8 cellular contexts compared by ENCODE assay signal in the genomic region with DNA sequence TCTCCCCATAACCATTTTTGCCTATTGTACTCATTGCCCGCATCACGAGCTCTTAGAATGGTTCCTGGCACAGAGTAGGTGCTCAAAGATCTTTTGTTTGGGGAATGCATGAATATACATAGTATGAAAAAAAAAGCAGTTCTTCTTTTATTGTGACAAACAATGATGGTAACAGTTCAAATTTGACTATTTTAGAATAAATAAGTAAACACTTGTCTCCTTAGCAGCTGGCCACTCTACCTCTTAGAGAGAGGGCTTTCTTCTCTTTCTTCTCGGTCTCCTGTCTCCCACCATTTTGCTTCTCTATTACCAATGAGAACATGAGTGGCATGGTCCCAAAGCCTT. TPM values are rescaled to one million over a fixed set of nuclear protein-coding genes. Genes with fewer than 3 reads are reported as not detected.
DNase-seq lines count a peak whose midpoint lies in the region; ATAC-seq, FAIRE-seq and TF ChIP-seq lines count a peak whose summit lies in the region.

No MANE protein-coding gene starts in this region.

- no peak for TF ChIP-seq EP300 in GM12878 (IDR thresholded peaks at IDR 0.05; ENCODE audit: borderline replicate concordance in 1 of 2, control insufficient read depth in 1 of 2, low read depth in 2 of 2, low read length in 2 of 2)

- no peaks in the 10 kb centered on the region for H4K20me1 ChIP-seq in GM12878 (ENCODE audit: control insufficient read depth, insufficient read depth)

- FAIRE-seq in GM12878 (lab: Jason Lieb, UNC): no peak

- in situ Hi-C loops in GM12878 (cut with MboI): no loop called here

- H3K4me2 ChIP-seq in GM12878 (ENCODE audit: control insufficient read depth, insufficient read depth): peak overlapping the region; percentile 90

- DNase-seq in activated CD4-positive, alpha-beta T cell treated with anti-CD3 and anti-CD28 coated beads, Interleukin-2, amount 10 ng/mL, durations not matched to agents 24 days and 14 days: no peak
- DNase-seq in activated CD4-positive, alpha-beta T cell treated with anti-CD3 and anti-CD28 coated beads, Interleukin-2, amount 50 U/mL, for 1 hour: no peak
- DNase-seq in GM12878 (ENCODE audit: low read depth, low spot score): no peak
- peak; percentile 81 for DNase-seq in midbrain (lab: John Stamatoyannopoulos, UW)
- DNase-seq in activated gamma-delta T cell treated with Interleukin-2 at 50 U/mL for 16 hours: no peak
- no peak for DNase-seq in NCI-H187 treated with DMSO at 0.1 percent for 48 hours (lab: John Stamatoyannopoulos, UW)

- peak; percentile 2 for ATAC-seq in HG03159 (IDR thresholded peaks at IDR 0.05; ENCODE audit: unreplicated experiment)
- peak; percentile 13 for ATAC-seq in GM12878
- no peak for ATAC-seq in GM18861 (IDR thresholded peaks at IDR 0.05; ENCODE audit: unreplicated experiment)

- TSS peak; percentile 81 for BruUV-seq in GM12878 (replicated peaks; lab: Mats Ljungman, UMichigan)

- no peaks in the 10 kb centered on the region; a peak in 1 of 4 replicates for H3K27me3 ChIP-seq in GM12878 (replicated peaks in 1 of 2; ENCODE audit: control insufficient read depth in 2 of 2, insufficient read depth in 2 of 2, low read length in 1 of 2)

- SMC1A ChIA-PET in GM12878 (lab: Charles Lee; ENCODE audit: uncharacterized antibody, unreplicated experiment): interaction anchor here (0.5 to 8.4 kb wide), 10 partner anchors 9 to 103 kb away, joined by 3 to 61 read pairs (median 15); no protein-coding TSS in a partner anchor

- intact Hi-C loops in activated CD4-positive, alpha-beta T cell treated with anti-CD3 and anti-CD28 coated beads, Interleukin-2, amount 10 ng/mL, durations not matched to agents 24 days and 14 days (cut with micrococcal nuclease): loop anchor here (1.0 to 5.0 kb wide), 4 partner anchors 54 to 810 kb away; partner anchors contain the start of genes FBXL3 and KCTD12
- intact Hi-C loops in GM12878 (cut with micrococcal nuclease; ENCODE audit: unreplicated experiment): loop anchor here (2.0 to 10.0 kb wide), 2 partner anchors 54 to 672 kb away; partner anchors contain the start of gene FBXL3

- H3K79me2 ChIP-seq in GM12878 (ENCODE audit: control insufficient read depth, insufficient read depth, low read length): peaks cover 29% of the 10 kb centered on the region

- TF ChIP-seq POLR2A in GM12878 (IDR thresholded peaks at IDR 0.05; ENCODE audit: low read depth, low read length): no peak

- peak overlapping the region; percentile 83 for H3K4me3 Mint-ChIP-seq in activated CD4-positive, alpha-beta T cell treated with anti-CD3 and anti-CD28 coated beads, Interleukin-2, amount 10 ng/mL, durations not matched to agents 24 days and 14 days

- H3K36me3 ChIP-seq in GM12878 (ENCODE audit: control insufficient read depth in 2 of 2, insufficient read depth in 2 of 2, low read length in 1 of 2): no peaks in the 10 kb centered on the region

- POLR2A ChIA-PET in GM12878 (lab: Charles Lee): interaction anchor here (0.6 to 2.4 kb wide), 7 partner anchors 19 to 370 kb away, joined by 3 to 9 read pairs (median 7); partner anchors contain the start of gene MYCBP2

- H3K4me3 ChIP-seq in GM12878: peak overlapping the region; percentile 79

- CTCF ChIA-PET in GM12878 (lab: Yijun Ruan, JAX): interaction anchor here (1.4 to 3.0 kb wide), 4 partner anchors 32 to 103 kb away, joined by 4 to 14 read pairs (median 8); no protein-coding TSS in a partner anchor

- H3K27me3 Mint-ChIP-seq in activated CD4-positive, alpha-beta T cell treated with anti-CD3 and anti-CD28 coated beads, Interleukin-2, amount 10 ng/mL, durations not matched to agents 24 days and 14 days: peaks cover 36% of the 10 kb centered on the region

- H3K9ac ChIP-seq in GM12878 (ENCODE audit: control insufficient read depth, insufficient read depth, low read length): peak overlapping the region; percentile 62

- H2AFZ ChIP-seq in GM12878 (ENCODE audit: control insufficient read depth, low read depth, low read length): peak overlapping the region; percentile 85

- H3K27ac ChIP-seq in GM12878 (ENCODE audit: control insufficient read depth, insufficient read depth): peak overlapping the region; percentile 6; the same call in 1 of the 2 replicates

- H3K36me3 Mint-ChIP-seq in activated CD4-positive, alpha-beta T cell treated with anti-CD3 and anti-CD28 coated beads, Interleukin-2, amount 10 ng/mL, durations not matched to agents 24 days and 14 days (ENCODE audit: low read depth): peaks cover 4% of the 10 kb centered on the region

- H3K27ac Mint-ChIP-seq in activated CD4-positive, alpha-beta T cell treated with anti-CD3 and anti-CD28 coated beads, Interleukin-2, amount 10 ng/mL, durations not matched to agents 24 days and 14 days: no peak overlapping the region

- no peak for TF ChIP-seq CTCF in GM12878 (IDR thresholded peaks at IDR 0.05 in 2 of 3, conservative IDR thresholded peaks at IDR 0.05 in 1 of 3; ENCODE audit: control insufficient read depth in 2 of 3, extremely low read depth in 1 of 3, insufficient read depth in 1 of 3, low read depth in 3 of 3, low read length in 3 of 3)

- H3K9me3 Mint-ChIP-seq in activated CD4-positive, alpha-beta T cell treated with anti-CD3 and anti-CD28 coated beads, Interleukin-2, amount 10 ng/mL, durations not matched to agents 24 days and 14 days: no peaks in the 10 kb centered on the region

- RAD21 ChIA-PET in GM12878 (lab: Charles Lee; ENCODE audit: unreplicated experiment): interaction anchor here (0.9 to 2.8 kb wide), 9 partner anchors 18 to 104 kb away, joined by 3 to 9 read pairs (median 5); no protein-coding TSS in a partner anchor

- H3K4me1 Mint-ChIP-seq in activated CD4-positive, alpha-beta T cell treated with anti-CD3 and anti-CD28 coated beads, Interleukin-2, amount 10 ng/mL, durations not matched to agents 24 days and 14 days: peaks cover 30% of the 10 kb centered on the region

- 48% methylated on average over 3 of the region's 3 CpGs for WGBS in GM12878 (ENCODE audit: insufficient coverage, insufficient replicate concordance, low lambda C conversion rate, missing lambda C conversion rate)

- peaks cover 13% of the 10 kb centered on the region; the same call in 1 of the 2 replicates for H3K4me1 ChIP-seq in GM12878 (ENCODE audit: control insufficient read depth, insufficient read depth, low read length)

- no peak for TF ChIP-seq RAD21 in GM12878 (IDR thresholded peaks at IDR 0.05; ENCODE audit: insufficient read depth, low read depth, low read length)

- H3K9me3 ChIP-seq in GM12878 (replicated peaks; ENCODE audit: control insufficient read depth, insufficient read depth, low read length): no peaks in the 10 kb centered on the region

TF ChIP-seq in GM12878, 131 proteins besides CTCF, POLR2A, EP300 and RAD21:
- TF ChIP-seq ETV6 (conservative IDR thresholded peaks at IDR 0.05 in 1 of 2, IDR thresholded peaks at IDR 0.05 in 1 of 2; ENCODE audit: borderline replicate concordance in 1 of 2, low read depth in 1 of 2) (no peak), SMC3 (IDR thresholded peaks at IDR 0.05; ENCODE audit: borderline replicate concordance, low read length) (no peak), PKNOX1 (IDR thresholded peaks at IDR 0.05) (peak; percentile 18; the same call in 1 of the 2 replicates)

RNA-seq across cellular contexts. Expression of gene SLAIN1, which starts 0.7 kb away (rescaled TPM):
- total RNA-seq in activated CD4-positive, alpha-beta T cell treated with anti-CD3 and anti-CD28 coated beads, Interleukin-2, amount 10 ng/mL, durations not matched to agents 24 days and 14 days: 28.7 and 29.1 TPM in 2 replicates
- 77.0 and 94.9 TPM in 2 replicates for total RNA-seq in GM12878 (2013; cell fraction: nucleolus; rRNA removed)
- total RNA-seq in GM12878 (2014; rRNA removed) (72.5 and 88.7 TPM in 2 replicates), GM12878 (2014; rRNA removed; fragmentation: Illumina TruSeq; extraction: Trizol) (85.2 and 86.5 TPM in 2 replicates), GM12878 (2021) (57.3 and 58.5 TPM in 2 replicates)
- polyA plus RNA-seq in GM12878 (2011; ENCODE audit: low read depth): 23.5 TPM
- polyA plus RNA-seq in GM12878 (2011; rRNA removed) (140 and 174 TPM in 2 replicates), GM12878 (2014; fragmentation: Illumina TruSeq; extraction: Trizol) (98.4 and 167 TPM in 2 replicates), GM12878 (2014; fragmentation: Nextera tagmentation; extraction: Ambion mirVana) (10 to 100 TPM; 26.8 to 35.1 TPM), GM12878 (2014; rRNA removed) (45.1 and 56.6 TPM in 2 replicates), GM12878 (2016; fragmentation: Nextera tagmentation; extraction: Ambion mirVana) (10 to 100 TPM; 11.9 to 12.3 TPM)
- polyA plus RNA-seq in GM12878 (2011; cell fraction: cytosol; rRNA removed): 64.7 and 76.5 TPM in 2 replicates
- 54.6 and 60.5 TPM in 2 replicates for polyA plus RNA-seq in GM12878 (2011; cell fraction: nucleus; rRNA removed)
- polyA plus RNA-seq in GM12878 (2012): 24.1 and 36.5 TPM in 2 replicates
- 107 and 169 TPM in 2 replicates for polyA minus RNA-seq in GM12878 (2011; rRNA and poly(A)+ RNA removed)
- polyA minus RNA-seq in GM12878 (2011; cell fraction: cytosol; rRNA and poly(A)+ RNA removed): 31.7 and 34.1 TPM in 2 replicates
- 85.0 and 121 TPM in 2 replicates for polyA minus RNA-seq in GM12878 (2011; cell fraction: nucleus; rRNA and poly(A)+ RNA removed)
